In genomic region chr1:189787201-189787600, GRCh38 we compare ENCODE assay signal across 28 cellular contexts.
A peak's percentile ranks its signal among the peaks of the same experiment; 100 is the strongest.
DNase-seq lines count a peak whose midpoint lies in the region; ATAC-seq and TF ChIP-seq lines count a peak whose summit lies in the region.
"Had no signal": no experiment of that assay in that cellular context is flagged by ENCODE, and none has a peak within 500 bp of the region (broad histone marks: within the 10 kb centered on the region; RNA-seq: fewer than 3 reads in every experiment).

No MANE protein-coding gene starts in this region.

- H2BK20ac ChIP-seq in H9 (ENCODE audit: low read depth, low read length, poor library complexity, severe bottlenecking), result no peak overlapping the region

- H2BK5ac ChIP-seq in H9 (ENCODE audit: insufficient read length, low read length), result no peak overlapping the region

- DNase-seq in H9 (peak; percentile 40), SK-MEL-5 (ENCODE audit: low read depth, low spot score) (peak; percentile 17), epithelial cell of esophagus (ENCODE audit: low read depth) (peak; percentile 19), neural progenitor cell (ENCODE audit: low spot score) (peak; percentile 46), omental fat pad (ENCODE audit: low spot score) (no peak), glutamatergic neuron (no peak)
- DNase-seq: activated CD4-positive, alpha-beta memory T cell treated with anti-CD3 and anti-CD28 coated beads, Interleukin-2, amount 10 ng/mL, durations not matched to agents 7 days and 5 days; activated gamma-delta T cell; activated naive CD8-positive, alpha-beta T cell treated with anti-CD3 and anti-CD28 coated beads, Interleukin-2, amount 50 U/mL, for 24 hours; activated T-cell treated with anti-CD3 and anti-CD28 coated beads for 4 hours; CD4-positive, alpha-beta T cell; dermis blood vessel endothelial cell; GOT3; heart right ventricle; immature natural killer cell; left ventricle myocardium superior; NCI-H1417 treated with DMSO at 0.1 percent for 48 hours; NCI-H2171; NCI-H774; spleen; stimulated activated CD4-positive, alpha-beta T cell treated with anti-CD3 and anti-CD28 coated beads, Interleukin-4, amount 100 ng/mL, for 1 hour; stimulated activated naive CD8-positive, alpha-beta T cell treated with anti-CD3 and anti-CD28 coated beads, Interleukin-15, Interleukin-2, amounts not matched to agents 100 U/mL and 50 U/mL, for 24 hours; T1000; tibial artery had no signal

- H3K9ac ChIP-seq in H9 (ENCODE audit: extremely low read depth, insufficient read length, low read length) (no peak overlapping the region), neural progenitor cell (no peak overlapping the region)

- H3K23ac ChIP-seq in H9 (ENCODE audit: insufficient read length, low read depth, low read length), result no peak overlapping the region

- no peaks in the 10 kb centered on the region for H3K27me3 Mint-ChIP-seq in H9 (ENCODE audit: low read depth)
- H3K27me3 Mint-ChIP-seq in neural progenitor cell (ENCODE audit: insufficient read depth, low read depth), result peaks cover 3% of the 10 kb centered on the region
- no peaks in the 10 kb centered on the region for H3K27me3 Mint-ChIP-seq in glutamatergic neuron (ENCODE audit: unreplicated experiment)
- H3K27me3 Mint-ChIP-seq: activated CD4-positive, alpha-beta memory T cell treated with anti-CD3 and anti-CD28 coated beads, Interleukin-2, amount 10 ng/mL, durations not matched to agents 7 days and 5 days; CD4-positive, alpha-beta T cell had no signal

- no peak overlapping the region for H4K8ac ChIP-seq in H9 (replicated peaks; ENCODE audit: insufficient read length, low read depth, low read length)

- peaks cover 3% of the 10 kb centered on the region in 2 experiments for H3K4me1 Mint-ChIP-seq in H9
- H3K4me1 Mint-ChIP-seq in neural progenitor cell, result peaks cover 28% of the 10 kb centered on the region
- peaks cover 6% of the 10 kb centered on the region for H3K4me1 Mint-ChIP-seq in glutamatergic neuron (ENCODE audit: low read depth, unreplicated experiment)
- H3K4me1 Mint-ChIP-seq: activated CD4-positive, alpha-beta memory T cell treated with anti-CD3 and anti-CD28 coated beads, Interleukin-2, amount 10 ng/mL, durations not matched to agents 7 days and 5 days; activated naive CD8-positive, alpha-beta T cell treated with anti-CD3 and anti-CD28 coated beads, Interleukin-2, amount 50 U/mL, for 24 hours; immature natural killer cell had no signal

- H2AK5ac ChIP-seq in H9 (ENCODE audit: insufficient read length, low read length), result no peak overlapping the region

- no peak overlapping the region for H3K4ac ChIP-seq in H9 (ENCODE audit: low read depth, low read length)

- no peak for ATAC-seq in omental fat pad (ENCODE audit: low FRiP score)
- no peak for ATAC-seq in HG03469 (IDR thresholded peaks at IDR 0.05; ENCODE audit: unreplicated experiment)
- no peak for ATAC-seq in HG02678 (IDR thresholded peaks at IDR 0.05; ENCODE audit: unreplicated experiment)
- ATAC-seq: activated naive CD8-positive, alpha-beta T cell treated with anti-CD3 and anti-CD28 coated beads, Interleukin-2, amount 50 U/mL, for 24 hours; heart right ventricle; left ventricle myocardium superior; Right ventricle myocardium inferior; stimulated activated naive CD8-positive, alpha-beta T cell treated with anti-CD3 and anti-CD28 coated beads, Interleukin-15, Interleukin-2, amounts not matched to agents 100 U/mL and 50 U/mL, for 24 hours had no signal

- no peak overlapping the region for H2BK120ac ChIP-seq in H9 (ENCODE audit: low read depth, low read length, poor library complexity, severe bottlenecking)

- H4K20me1 ChIP-seq in H9 (ENCODE audit: control insufficient read depth, insufficient read depth, insufficient read length) (no peaks in the 10 kb centered on the region), neural progenitor cell (ENCODE audit: low read depth) (no peaks in the 10 kb centered on the region)

- no peaks in the 10 kb centered on the region for H3K36me3 Mint-ChIP-seq in H9 (ENCODE audit: insufficient read depth in 1 of 3, low read depth in 3 of 3)
- peaks cover 5% of the 10 kb centered on the region for H3K36me3 Mint-ChIP-seq in neural progenitor cell
- no peaks in the 10 kb centered on the region for H3K36me3 Mint-ChIP-seq in glutamatergic neuron (ENCODE audit: unreplicated experiment)
- H3K36me3 Mint-ChIP-seq: immature natural killer cell had no signal

- H3K79me1 ChIP-seq in H9 (ENCODE audit: insufficient read depth, low read depth, low read length, poor library complexity, severe bottlenecking), result no peaks in the 10 kb centered on the region

- H3K27me3 ChIP-seq in H9 (ENCODE audit: insufficient read depth, low read length) (no peaks in the 10 kb centered on the region), neural progenitor cell (no peaks in the 10 kb centered on the region)
- H3K27me3 ChIP-seq: heart right ventricle, neutrophil, spleen, tibial artery had no signal

- no peak overlapping the region for H2BK15ac ChIP-seq in H9 (ENCODE audit: low read depth, low read length)

- H3K18ac ChIP-seq in H9 (ENCODE audit: insufficient read length, low read depth, low read length), result no peak overlapping the region

- H4K91ac ChIP-seq in H9 (ENCODE audit: insufficient read length, low read depth, low read length), result no peak overlapping the region

- H3K4me1 ChIP-seq in H9 (ENCODE audit: insufficient read depth, low read length), result no peaks in the 10 kb centered on the region
- no peaks in the 10 kb centered on the region for H3K4me1 ChIP-seq in neural progenitor cell
- H3K4me1 ChIP-seq: heart right ventricle, spleen, tibial artery had no signal

- no peak overlapping the region for H2BK12ac ChIP-seq in H9 (ENCODE audit: insufficient read length, low read depth, low read length)

- no peak overlapping the region for H4K5ac ChIP-seq in H9 (ENCODE audit: insufficient read length, low read depth, low read length)

- H3K79me2 ChIP-seq in H9 (ENCODE audit: insufficient read depth, low read length) (no peaks in the 10 kb centered on the region), neural progenitor cell (ENCODE audit: low read depth) (no peaks in the 10 kb centered on the region)

- TF ChIP-seq CTCF in H9 (conservative IDR thresholded peaks at IDR 0.05), result no peak
- no peak for TF ChIP-seq CTCF in epithelial cell of esophagus (IDR thresholded peaks at IDR 0.05; ENCODE audit: insufficient read depth, low read depth, low read length, missing control alignments)
- no peak for TF ChIP-seq CTCF in neural progenitor cell (IDR thresholded peaks at IDR 0.05)
- TF ChIP-seq CTCF in omental fat pad (IDR thresholded peaks at IDR 0.05), result no peak
- TF ChIP-seq CTCF in glutamatergic neuron (IDR thresholded peaks at IDR 0.05; ENCODE audit: partially characterized antibody, unreplicated experiment), result no peak

- in situ Hi-C loops in SK-MEL-5 (cut with HindIII; ENCODE audit: low pct_unique_long_range_greater_than_20kb, low sequenced_read_pairs), result no loop called here

- H3T11ph ChIP-seq in H9 (ENCODE audit: low read length), result no peak overlapping the region

- H3K56ac ChIP-seq in H9 (ENCODE audit: insufficient read length, low read depth, low read length), result no peak overlapping the region

- H3K36me3 ChIP-seq in neural progenitor cell, result no peaks in the 10 kb centered on the region
- H3K36me3 ChIP-seq: heart right ventricle, neutrophil, spleen, tibial artery had no signal

- H3K27ac ChIP-seq in H9 (ENCODE audit: insufficient read length, low read depth, low read length), result no peak overlapping the region
- no peak overlapping the region for H3K27ac ChIP-seq in neural progenitor cell
- H3K27ac ChIP-seq: heart right ventricle, neutrophil, spleen, tibial artery had no signal

- H2AFZ ChIP-seq in H9 (ENCODE audit: low read length), result no peak overlapping the region
- no peak overlapping the region for H2AFZ ChIP-seq in neural progenitor cell (replicated peaks)

- H3K4me2 ChIP-seq in H9 (ENCODE audit: insufficient read depth, insufficient read length, low read length), result no peak overlapping the region
- no peak overlapping the region for H3K4me2 ChIP-seq in neural progenitor cell

- no peaks in the 10 kb centered on the region; a peak in 1 of 5 replicates for H3K9me3 Mint-ChIP-seq in H9
- H3K9me3 Mint-ChIP-seq in neural progenitor cell, result peaks cover 11% of the 10 kb centered on the region
- no peaks in the 10 kb centered on the region for H3K9me3 Mint-ChIP-seq in glutamatergic neuron (ENCODE audit: unreplicated experiment)

- H3K9me3 ChIP-seq in H9 (ENCODE audit: control insufficient read depth, low read depth, low read length) (no peaks in the 10 kb centered on the region), neural progenitor cell (ENCODE audit: low read depth) (no peaks in the 10 kb centered on the region)
- H3K9me3 ChIP-seq: neutrophil, tibial artery had no signal

- H3K27ac Mint-ChIP-seq in H9 (no peak overlapping the region), neural progenitor cell (peak overlapping the region; percentile 95), glutamatergic neuron (ENCODE audit: unreplicated experiment) (no peak overlapping the region)
- H3K27ac Mint-ChIP-seq: activated CD4-positive, alpha-beta memory T cell treated with anti-CD3 and anti-CD28 coated beads, Interleukin-2, amount 10 ng/mL, durations not matched to agents 7 days and 5 days; activated naive CD8-positive, alpha-beta T cell treated with anti-CD3 and anti-CD28 coated beads, Interleukin-2, amount 50 U/mL, for 24 hours; CD4-positive, alpha-beta T cell; immature natural killer cell had no signal

- no CpG with 5 or more reads among the region's 9 CpGs for WGBS in H9 (ENCODE audit: extremely low coverage, insufficient read length, low lambda C conversion rate)

- H3K4me3 Mint-ChIP-seq in H9 (no peak overlapping the region), neural progenitor cell (peak overlapping the region; percentile 69), glutamatergic neuron (ENCODE audit: unreplicated experiment) (no peak overlapping the region)
- H3K4me3 Mint-ChIP-seq: activated CD4-positive, alpha-beta memory T cell treated with anti-CD3 and anti-CD28 coated beads, Interleukin-2, amount 10 ng/mL, durations not matched to agents 7 days and 5 days; activated naive CD8-positive, alpha-beta T cell treated with anti-CD3 and anti-CD28 coated beads, Interleukin-2, amount 50 U/mL, for 24 hours; CD4-positive, alpha-beta T cell; immature natural killer cell had no signal

- no peak overlapping the region for H3K14ac ChIP-seq in H9 (ENCODE audit: insufficient read depth, low read length)

- H3K4me3 ChIP-seq in epithelial cell of esophagus (ENCODE audit: low read length) (no peak overlapping the region), neural progenitor cell (no peak overlapping the region)
- H3K4me3 ChIP-seq: heart right ventricle, spleen, tibial artery had no signal

- H3K23me2 ChIP-seq in H9 (ENCODE audit: insufficient read length, low read depth, low read length, poor library complexity, severe bottlenecking), result no peaks in the 10 kb centered on the region

- no peaks in the 10 kb centered on the region for H3F3A ChIP-seq in neural progenitor cell (ENCODE audit: low read depth)

Comparison
In these comparisons a context has a peak if more than half of its experiments do, and no peak if none do; other contexts are left out.
1. DNase-seq: peak in H9 (single experiment), SK-MEL-5 (single experiment), epithelial cell of esophagus (single experiment) and neural progenitor cell (single experiment); none in omental fat pad (single experiment) and glutamatergic neuron (single experiment).